Comparison of ENCODE assay signal across 25 cellular contexts in genomic region chr1:89536555-89537393, GRCh38. TPM values are rescaled to one million over a fixed set of nuclear protein-coding genes. Genes with fewer than 3 reads are reported as not detected.
DNase-seq lines count a peak whose midpoint lies in the region; TF ChIP-seq lines count a peak whose summit lies in the region.
"Had no signal": no experiment of that assay in that cellular context is flagged by ENCODE, and none has a peak within 500 bp of the region (broad histone marks: within the 10 kb centered on the region; RNA-seq: fewer than 3 reads in every experiment).

No MANE protein-coding gene starts in this region.

- peaks cover 69% of the 10 kb centered on the region for H3K4me1 Mint-ChIP-seq in activated CD4-positive, alpha-beta T cell treated with anti-CD3 and anti-CD28 coated beads, Interleukin-2, amount 10 ng/mL, durations not matched to agents 7 days and 5 days
- H3K4me1 Mint-ChIP-seq in activated naive CD8-positive, alpha-beta T cell treated with anti-CD3 and anti-CD28 coated beads for 36 hours, result peaks cover 77% of the 10 kb centered on the region

- H3K36me3 Mint-ChIP-seq in activated CD4-positive, alpha-beta T cell treated with anti-CD3 and anti-CD28 coated beads, Interleukin-2, amount 10 ng/mL, durations not matched to agents 7 days and 5 days (ENCODE audit: low read depth), result peaks cover 44% of the 10 kb centered on the region
- H3K36me3 Mint-ChIP-seq in activated naive CD8-positive, alpha-beta T cell treated with anti-CD3 and anti-CD28 coated beads for 36 hours, result peaks cover 83% of the 10 kb centered on the region

- CTCF ChIA-PET in activated CD4-positive, alpha-beta T cell treated with anti-CD3 and anti-CD28 coated beads, Interleukin-2, amount 10 ng/mL, durations not matched to agents 7 days and 5 days (lab: Charles Lee), result interaction anchor here (1.3 kb wide), 1 partner anchor 21 kb away, joined by 3 read pairs; no protein-coding TSS in a partner anchor

- no peak for TF ChIP-seq CTCF in BE2C (IDR thresholded peaks at IDR 0.05; ENCODE audit: low read depth, low read length)

- no peak overlapping the region for H3K4me3 Mint-ChIP-seq in activated CD4-positive, alpha-beta T cell treated with anti-CD3 and anti-CD28 coated beads, Interleukin-2, amount 10 ng/mL, durations not matched to agents 7 days and 5 days
- no peak overlapping the region for H3K4me3 Mint-ChIP-seq in activated naive CD8-positive, alpha-beta T cell treated with anti-CD3 and anti-CD28 coated beads for 36 hours
- H3K4me3 Mint-ChIP-seq: activated B cell treated with CpG ODN at 0.5 μM for 24 hours, neural crest cell had no signal

- no peak for DNase-seq in activated CD4-positive, alpha-beta T cell treated with anti-CD3 and anti-CD28 coated beads, Interleukin-2, amount 10 ng/mL, durations not matched to agents 7 days and 5 days
- DNase-seq in activated CD4-positive, alpha-beta T cell treated with anti-CD3 and anti-CD28 coated beads, Interleukin-2, amount 50 U/mL, for 4 hours, result no peak
- peak; percentile 15 for DNase-seq in stimulated activated naive CD4-positive, alpha-beta T cell treated with Interleukin-2 at 50 U/mL for 16 hours (lab: John Stamatoyannopoulos, UW)
- no peak for DNase-seq in stimulated activated naive CD4-positive, alpha-beta T cell (lab: John Stamatoyannopoulos, UW)
- no peak for DNase-seq in activated naive CD8-positive, alpha-beta T cell treated with anti-CD3 and anti-CD28 coated beads for 36 hours
- DNase-seq in NCI-H69 (lab: John Stamatoyannopoulos, UW) (no peak), BE2C (no peak), iPS-NIHi7 (ENCODE audit: extremely low spot score) (no peak)
- DNase-seq: activated B cell treated with CpG ODN at 0.5 μM for 24 hours; COR-L47; DMS79; kidney glomerular epithelial cell; mucosa of descending colon; MV-4-11; NCI-H146; NCI-H2171 treated with DMSO at 0.1 percent for 48 hours; NCI-H524; NK-92 treated with Interleukin-12 subunit alpha and Interleukin-12 subunit beta, amount 100 ng/mL, for 24 hours; right cardiac atrium; SHP77; SW 1271 had no signal

- peaks cover 5% of the 10 kb centered on the region for H3K9me3 Mint-ChIP-seq in activated CD4-positive, alpha-beta T cell treated with anti-CD3 and anti-CD28 coated beads, Interleukin-2, amount 10 ng/mL, durations not matched to agents 7 days and 5 days
- H3K9me3 Mint-ChIP-seq in activated naive CD8-positive, alpha-beta T cell treated with anti-CD3 and anti-CD28 coated beads for 36 hours, result peaks cover 14% of the 10 kb centered on the region
- H3K9me3 Mint-ChIP-seq: activated B cell treated with CpG ODN at 0.5 μM for 24 hours had no signal

- peak overlapping the region; percentile 9 for H3K27ac Mint-ChIP-seq in activated CD4-positive, alpha-beta T cell treated with anti-CD3 and anti-CD28 coated beads, Interleukin-2, amount 10 ng/mL, durations not matched to agents 7 days and 5 days
- peak overlapping the region; percentile 44 for H3K27ac Mint-ChIP-seq in activated naive CD8-positive, alpha-beta T cell treated with anti-CD3 and anti-CD28 coated beads for 36 hours
- H3K27ac Mint-ChIP-seq: activated B cell treated with CpG ODN at 0.5 μM for 24 hours had no signal

- POLR2A ChIA-PET in activated CD4-positive, alpha-beta T cell treated with anti-CD3 and anti-CD28 coated beads, Interleukin-2, amount 10 ng/mL, durations not matched to agents 7 days and 5 days (lab: Charles Lee), result no interaction called here

- H3K36me3 ChIP-seq in BE2C, result no peaks in the 10 kb centered on the region
- H3K36me3 ChIP-seq: vagina had no signal

- H3K27me3 ChIP-seq in BE2C, result no peaks in the 10 kb centered on the region
- H3K27me3 ChIP-seq: vagina had no signal

- no peaks in the 10 kb centered on the region for H3K4me1 ChIP-seq in BE2C
- H3K4me1 ChIP-seq: parathyroid adenoma, vagina had no signal

- no peaks in the 10 kb centered on the region for H3K9me3 ChIP-seq in BE2C
- H3K9me3 ChIP-seq: mucosa of descending colon, vagina had no signal

- H3K27me3 Mint-ChIP-seq in activated CD4-positive, alpha-beta T cell treated with anti-CD3 and anti-CD28 coated beads, Interleukin-2, amount 10 ng/mL, durations not matched to agents 7 days and 5 days, result no peaks in the 10 kb centered on the region
- H3K27me3 Mint-ChIP-seq in activated naive CD8-positive, alpha-beta T cell treated with anti-CD3 and anti-CD28 coated beads for 36 hours, result no peaks in the 10 kb centered on the region
- H3K27me3 Mint-ChIP-seq: activated B cell treated with CpG ODN at 0.5 μM for 24 hours had no signal

- H3K4me3 ChIP-seq in BE2C (ENCODE audit: low read depth, low read length), result no peak overlapping the region
- H3K4me3 ChIP-seq: lung, mucosa of descending colon, vagina had no signal

RNA-seq across cellular contexts. Expression of gene LRRC8B, which starts 12.1 kb away (rescaled TPM):
- total RNA-seq in activated CD4-positive, alpha-beta T cell treated with anti-CD3 and anti-CD28 coated beads, Interleukin-2, amount 10 ng/mL, durations not matched to agents 7 days and 5 days, result 10 to 100 TPM; 21.2 to 22.1 TPM
- total RNA-seq in activated naive CD8-positive, alpha-beta T cell treated with anti-CD3 and anti-CD28 coated beads for 36 hours, result 10 to 100 TPM; 22.3 to 24.5 TPM
- polyA plus RNA-seq in BE2C (2012; ENCODE audit: insufficient read depth, insufficient read length, low read depth), result 5.7 TPM
